Comparison of ENCODE assay signal across 8 cellular contexts in genomic region chr10:986881-987634, GRCh38. TPM values are rescaled to one million over a fixed set of nuclear protein-coding genes. Genes with fewer than 3 reads are reported as not detected.
A peak's percentile ranks its signal among the peaks of the same experiment; 100 is the strongest.
DNase-seq lines count a peak whose midpoint lies in the region; ATAC-seq, FAIRE-seq and TF ChIP-seq lines count a peak whose summit lies in the region.

No MANE protein-coding gene starts in this region.

- H3K9ac ChIP-seq in kidney (ENCODE audit: low read length in 2 of 2) = peak overlapping the region; percentile 83

- peaks cover 3% of the 10 kb centered on the region; the same call in 1 of the 2 replicates for H3K36me3 ChIP-seq in BJ (ENCODE audit: control insufficient read depth, insufficient read depth, low read length)
- no peaks in the 10 kb centered on the region for H3K36me3 ChIP-seq in kidney (ENCODE audit: control insufficient read depth in 1 of 2, insufficient read depth in 2 of 2, low read length in 2 of 2)

- intact Hi-C loops in kidney (cut with DNase I) = no loop called here

- POLR2A ChIA-PET in BJ (lab: Charles Lee) = no interaction called here
- POLR2A ChIA-PET in activated naive CD8-positive, alpha-beta T cell treated with anti-CD3 and anti-CD28 coated beads, Interleukin-2, amount 10 ng/mL, durations not matched to agents 7 days and 5 days (lab: Charles Lee) = interaction anchor here (0.6 to 2.4 kb wide), 6 partner anchors 17 to 103 kb away, joined by 3 to 23 read pairs (median 4); partner anchors contain the start of genes IDI1 and LARP4B

- CTCF ChIA-PET in BJ (lab: Yijun Ruan, JAX) = interaction anchor here (0.6 to 1.3 kb wide), 2 partner anchors 9 to 59 kb away, joined by 3 read pairs; no protein-coding TSS in a partner anchor

- DNase-seq in BJ (ENCODE audit: low read depth) (peak; percentile 81), kidney (no peak)
- no peak for DNase-seq in activated naive CD8-positive, alpha-beta T cell treated with anti-CD3 and anti-CD28 coated beads, Interleukin-2, amount 10 ng/mL, durations not matched to agents 7 days and 5 days

- H3K36me3 Mint-ChIP-seq in IgD-negative memory B cell = peaks cover 1% of the 10 kb centered on the region
- peaks cover 8% of the 10 kb centered on the region for H3K36me3 Mint-ChIP-seq in activated naive CD8-positive, alpha-beta T cell treated with anti-CD3 and anti-CD28 coated beads, Interleukin-2, amount 10 ng/mL, durations not matched to agents 7 days and 5 days

- H3K27ac Mint-ChIP-seq in IgD-negative memory B cell = peak overlapping the region; percentile 91 to 95 (median 93)
- peak overlapping the region; percentile 95 for H3K27ac Mint-ChIP-seq in activated naive CD8-positive, alpha-beta T cell treated with anti-CD3 and anti-CD28 coated beads, Interleukin-2, amount 10 ng/mL, durations not matched to agents 7 days and 5 days

- H3K9me3 Mint-ChIP-seq in IgD-negative memory B cell = no peaks in the 10 kb centered on the region
- H3K9me3 Mint-ChIP-seq in activated naive CD8-positive, alpha-beta T cell treated with anti-CD3 and anti-CD28 coated beads, Interleukin-2, amount 10 ng/mL, durations not matched to agents 7 days and 5 days = no peaks in the 10 kb centered on the region

- H3K4me3 ChIP-seq in BJ (ENCODE audit: low read depth, low read length) (peak overlapping the region; percentile 90), kidney (ENCODE audit: low read length in 2 of 2) (peak overlapping the region; percentile 95)

- TF ChIP-seq CTCF in BJ (IDR thresholded peaks at IDR 0.05; ENCODE audit: insufficient read depth, low read depth, low read length) (no peak), kidney (IDR thresholded peaks at IDR 0.05; ENCODE audit: borderline replicate concordance, extremely low read depth, insufficient read depth) (no peak)

- peak overlapping the region; percentile 93 to 98 (median 98) for H3K4me3 Mint-ChIP-seq in IgD-negative memory B cell
- peak overlapping the region; percentile 96 for H3K4me3 Mint-ChIP-seq in activated naive CD8-positive, alpha-beta T cell treated with anti-CD3 and anti-CD28 coated beads, Interleukin-2, amount 10 ng/mL, durations not matched to agents 7 days and 5 days

- no peak for FAIRE-seq in kidney (lab: Jason Lieb, UNC)

- H3K4me1 ChIP-seq in kidney (ENCODE audit: control insufficient read depth in 1 of 2, insufficient read depth in 1 of 2, low read depth in 1 of 2, low read length in 2 of 2) = peaks cover 10 to 13% of the 10 kb centered on the region in 2 donors

- no peak overlapping the region for H3K27ac ChIP-seq in kidney (ENCODE audit: low read depth in 2 of 2, low read length in 2 of 2)
- H3K27ac ChIP-seq in temporal lobe (ENCODE audit: low read depth, low read length) = peak overlapping the region; percentile 74

- no peaks in the 10 kb centered on the region for H3K27me3 Mint-ChIP-seq in IgD-negative memory B cell
- H3K27me3 Mint-ChIP-seq in activated naive CD8-positive, alpha-beta T cell treated with anti-CD3 and anti-CD28 coated beads, Interleukin-2, amount 10 ng/mL, durations not matched to agents 7 days and 5 days = no peaks in the 10 kb centered on the region

- H3K27me3 ChIP-seq in BJ (ENCODE audit: control insufficient read depth, insufficient read depth, low read length) = no peaks in the 10 kb centered on the region

- H3K4me1 Mint-ChIP-seq in IgD-negative memory B cell = peaks cover 17 to 22% (median 21%) of the 10 kb centered on the region in 3 donors
- peaks cover 24% of the 10 kb centered on the region for H3K4me1 Mint-ChIP-seq in activated naive CD8-positive, alpha-beta T cell treated with anti-CD3 and anti-CD28 coated beads, Interleukin-2, amount 10 ng/mL, durations not matched to agents 7 days and 5 days

- no peaks in the 10 kb centered on the region for H3K9me3 ChIP-seq in kidney (ENCODE audit: control insufficient read depth in 1 of 2, low read length in 2 of 2)

- ATAC-seq in activated naive CD8-positive, alpha-beta T cell treated with anti-CD3 and anti-CD28 coated beads, Interleukin-2, amount 10 ng/mL, durations not matched to agents 7 days and 5 days (ENCODE audit: low read depth) = no peak
- no peak for ATAC-seq in GM18511 (IDR thresholded peaks at IDR 0.05; ENCODE audit: unreplicated experiment)
- no peak for ATAC-seq in HG03442 (IDR thresholded peaks at IDR 0.05; ENCODE audit: unreplicated experiment)
- ATAC-seq in HG03469 (IDR thresholded peaks at IDR 0.05; ENCODE audit: unreplicated experiment) = no peak

RNA-seq across cellular contexts. Expression of gene GTPBP4, which starts 1.2 kb away (rescaled TPM):
- polyA plus RNA-seq in BJ (2011; rRNA removed) (17.3 and 27.3 TPM in 2 replicates), IgD-negative memory B cell (20.7 TPM), kidney (ENCODE audit: insufficient read depth, low read depth, low replicate concordance) (18.9 TPM)
- polyA minus RNA-seq in BJ (2011; rRNA and poly(A)+ RNA removed) = 17.0 and 21.0 TPM in 2 replicates
- 10 to 100 TPM; 58.6 to 61.1 TPM for total RNA-seq in activated naive CD8-positive, alpha-beta T cell treated with anti-CD3 and anti-CD28 coated beads, Interleukin-2, amount 10 ng/mL, durations not matched to agents 7 days and 5 days
- total RNA-seq in kidney (37.1 TPM), temporal lobe (14.0 TPM)

RNA-seq across cellular contexts. Expression of gene IDI2, which starts 38.6 kb away (rescaled TPM):
- polyA plus RNA-seq in BJ (2011; rRNA removed) (not detected in 2 replicates), IgD-negative memory B cell (not detected), kidney (ENCODE audit: insufficient read depth, low read depth, low replicate concordance) (not detected)
- not detected in 2 replicates for polyA minus RNA-seq in BJ (2011; rRNA and poly(A)+ RNA removed)
- total RNA-seq in activated naive CD8-positive, alpha-beta T cell treated with anti-CD3 and anti-CD28 coated beads, Interleukin-2, amount 10 ng/mL, durations not matched to agents 7 days and 5 days = not detected
- total RNA-seq in kidney (not detected), temporal lobe (not detected)

RNA-seq across cellular contexts. Expression of gene LARP4B, which starts 55.6 kb away (rescaled TPM):
- polyA plus RNA-seq in BJ (2011; rRNA removed) (37.0 and 38.4 TPM in 2 replicates), IgD-negative memory B cell (31.3 TPM), kidney (ENCODE audit: insufficient read depth, low read depth, low replicate concordance) (12.9 TPM)
- 62.6 and 69.1 TPM in 2 replicates for polyA minus RNA-seq in BJ (2011; rRNA and poly(A)+ RNA removed)
- total RNA-seq in activated naive CD8-positive, alpha-beta T cell treated with anti-CD3 and anti-CD28 coated beads, Interleukin-2, amount 10 ng/mL, durations not matched to agents 7 days and 5 days = 10 to 100 TPM; 98.1 to 99.8 TPM
- total RNA-seq in kidney (96.6 TPM), temporal lobe (30.0 TPM)
